Comparison of ENCODE assay signal across 20 cellular contexts in genomic region chr19:6076291-6076665, GRCh38. TPM values are rescaled to one million over a fixed set of nuclear protein-coding genes. Genes with fewer than 3 reads are reported as not detected.
DNase-seq lines count a peak whose midpoint lies in the region; ATAC-seq and TF ChIP-seq lines count a peak whose summit lies in the region.
"Had no signal": no experiment of that assay in that cellular context is flagged by ENCODE, and none has a peak within 500 bp of the region (broad histone marks: within the 10 kb centered on the region; RNA-seq: fewer than 3 reads in every experiment).

No MANE protein-coding gene starts in this region.

- 92 to 95% methylated on average over 7 of the region's 7 CpGs for WGBS in heart right ventricle, 2 donors

- H3K9me3 ChIP-seq in right atrium auricular region (no peaks in the 10 kb centered on the region), heart right ventricle (no peaks in the 10 kb centered on the region), skeletal muscle tissue (ENCODE audit: control insufficient read depth in 3 of 3, low read length in 3 of 3) (no peaks in the 10 kb centered on the region)
- H3K9me3 ChIP-seq: gastrocnemius medialis had no signal

- H3K9ac ChIP-seq in skeletal muscle tissue (ENCODE audit: low read depth in 1 of 3, low read length in 3 of 3): peak overlapping the region in 1 of 3 donors; percentile 4

- H3K4me1 ChIP-seq in right atrium auricular region: peaks cover 0 to 27% of the 10 kb centered on the region in 2 donors
- peaks cover 0 to 19% (median 7%) of the 10 kb centered on the region in 9 donors for H3K4me1 ChIP-seq in heart right ventricle
- H3K4me1 ChIP-seq in skeletal muscle tissue (ENCODE audit: control insufficient read depth in 3 of 3, insufficient read depth in 3 of 3, low read length in 3 of 3): peaks cover 8 to 16% (median 10%) of the 10 kb centered on the region in 3 donors
- H3K4me1 ChIP-seq: gastrocnemius medialis had no signal

- no peaks in the 10 kb centered on the region for H3K27me3 ChIP-seq in right atrium auricular region
- no peaks in the 10 kb centered on the region for H3K27me3 ChIP-seq in heart right ventricle
- no peaks in the 10 kb centered on the region for H3K27me3 ChIP-seq in layer of hippocampus (ENCODE audit: control insufficient read depth, insufficient read depth, low read length)
- H3K27me3 ChIP-seq in skeletal muscle tissue (ENCODE audit: control insufficient read depth in 3 of 3, insufficient read depth in 3 of 3, low read length in 3 of 3): peaks cover 0 to 4% (median 0%) of the 10 kb centered on the region in 3 donors
- H3K27me3 ChIP-seq: gastrocnemius medialis had no signal

- H3K4me3 ChIP-seq in right atrium auricular region: no peak overlapping the region
- H3K4me3 ChIP-seq in heart right ventricle: no peak overlapping the region
- no peak overlapping the region for H3K4me3 ChIP-seq in skeletal muscle tissue (ENCODE audit: low read length in 3 of 3)
- H3K4me3 ChIP-seq: gastrocnemius medialis had no signal

- intact Hi-C loops in heart right ventricle (cut with DNase I): no loop called here

- H3K36me3 ChIP-seq in right atrium auricular region (no peaks in the 10 kb centered on the region), heart right ventricle (no peaks in the 10 kb centered on the region), skeletal muscle tissue (ENCODE audit: control insufficient read depth in 3 of 3, insufficient read depth in 3 of 3, low read length in 3 of 3) (no peaks in the 10 kb centered on the region)
- H3K36me3 ChIP-seq: gastrocnemius medialis had no signal

- ATAC-seq in heart right ventricle: no peak
- ATAC-seq in GM18907 (IDR thresholded peaks at IDR 0.05; ENCODE audit: unreplicated experiment): no peak
- ATAC-seq: stimulated activated naive CD8-positive, alpha-beta T cell treated with anti-CD3 and anti-CD28 coated beads, Interleukin-15, Interleukin-2, amounts not matched to agents 100 U/mL and 50 U/mL, for 24 hours had no signal

- H3K27ac ChIP-seq in right atrium auricular region (peak overlapping the region; percentile 2 to 65), heart right ventricle (peak overlapping the region in 1 of 10 donors; percentile 50), layer of hippocampus (ENCODE audit: low read depth, low read length) (peak overlapping the region; percentile 46), skeletal muscle tissue (ENCODE audit: low read depth, low read length) (peak overlapping the region; percentile 30)
- H3K27ac ChIP-seq: 22Rv1, gastrocnemius medialis had no signal

- DNase-seq in right atrium auricular region (ENCODE audit: low spot score): no peak
- DNase-seq in heart right ventricle: no peak
- no peak for DNase-seq in activated CD4-positive, alpha-beta T cell treated with anti-CD3 and anti-CD28 coated beads, Interleukin-2, amount 50 U/mL, for 4 hours
- no peak for DNase-seq in D341Med (ENCODE audit: low spot score)
- DNase-seq in stimulated activated naive CD4-positive, alpha-beta T cell treated with Interleukin-2 at 50 U/mL for 16 hours (lab: John Stamatoyannopoulos, UW): no peak
- DNase-seq: activated naive CD8-positive, alpha-beta T cell treated with anti-CD3 and anti-CD28 coated beads, Interleukin-2, amount 10 ng/mL, durations not matched to agents 7 days and 5 days; activated T-cell treated with anti-CD3 and anti-CD28 coated beads, Interleukin-2, amount 50 U/mL, for 24 hours; gastrocnemius medialis; NCI-H1694; NCI-H510A; stimulated activated naive CD8-positive, alpha-beta T cell treated with anti-CD3 and anti-CD28 coated beads, Interleukin-15, Interleukin-2, amounts not matched to agents 100 U/mL and 50 U/mL, for 24 hours had no signal

- no peak for TF ChIP-seq CTCF in right atrium auricular region (IDR thresholded peaks at IDR 0.05)
- no peak for TF ChIP-seq CTCF in heart right ventricle (IDR thresholded peaks at IDR 0.05)

RNA-seq across cellular contexts. Expression of gene RFX2, which starts 34.0 kb away (rescaled TPM):
- total RNA-seq in right atrium auricular region (10 to 100 TPM; 12.7 to 16.1 TPM), heart right ventricle (10 to 100 TPM in 1 of 10 donors, 1 to 10 TPM in 9; 4.2 to 11.5 (median 5.0) TPM), skeletal muscle tissue (5.2 TPM)
- polyA plus RNA-seq in heart right ventricle: 10 to 100 TPM in 1 of 2 donors, 1 to 10 TPM in 1; 6.6 to 17.4 TPM

RNA-seq across cellular contexts. Expression of gene ACSBG2, which starts 59.2 kb away (rescaled TPM):
- total RNA-seq in right atrium auricular region: not detected
- not detected for total RNA-seq in heart right ventricle
- polyA plus RNA-seq in heart right ventricle: not detected
- not detected for total RNA-seq in skeletal muscle tissue
- total RNA-seq: activated naive CD8-positive, alpha-beta T cell treated with anti-CD3 and anti-CD28 coated beads, Interleukin-2, amount 10 ng/mL, durations not matched to agents 7 days and 5 days; gastrocnemius medialis; HT-29; LHCN-M2; lung microvascular endothelial cell; OCI-LY7 had no signal
- polyA plus RNA-seq: CD14-positive monocyte had no signal
